1 cellular context compared by ENCODE assay signal in the genomic region with DNA sequence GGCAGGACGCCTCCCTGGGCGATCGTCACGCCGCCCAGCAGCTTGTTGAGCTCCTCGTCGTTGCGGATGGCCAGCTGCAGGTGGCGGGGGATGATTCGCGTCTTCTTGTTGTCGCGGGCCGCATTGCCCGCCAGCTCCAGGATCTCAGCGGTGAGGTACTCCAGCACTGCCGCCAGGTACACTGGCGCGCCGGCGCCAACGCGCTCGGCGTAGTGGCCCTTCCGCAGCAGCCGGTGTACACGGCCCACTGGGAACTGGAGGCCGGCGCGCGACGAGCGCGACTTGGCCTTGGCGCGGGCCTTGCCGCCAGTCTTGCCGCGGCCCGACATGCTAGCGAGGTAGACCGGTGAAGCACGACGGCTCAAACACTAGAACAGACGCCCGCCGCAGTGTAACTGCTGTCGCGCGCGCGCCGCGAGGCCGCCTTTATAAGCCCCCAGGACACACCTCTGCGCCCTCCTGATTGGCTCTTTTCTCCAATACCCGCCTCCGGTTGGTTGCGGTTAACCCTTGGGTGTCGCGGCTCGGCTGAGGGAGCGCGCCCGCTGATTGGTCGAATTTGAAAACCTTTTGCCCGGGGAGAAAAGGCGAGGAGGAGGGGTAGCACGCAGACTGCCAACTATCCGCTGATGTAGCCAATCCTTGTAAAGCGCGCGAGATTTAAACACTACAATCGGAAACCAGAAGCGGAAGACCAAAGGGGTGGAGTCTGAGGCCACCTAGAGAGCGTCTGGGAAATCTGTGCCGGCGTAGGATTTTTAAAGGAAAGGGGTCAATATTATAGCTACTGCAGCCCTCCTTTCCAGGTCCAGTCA.
TF ChIP-seq lines count a peak whose summit lies in the region.

No MANE protein-coding gene starts in this region.

TF ChIP-seq in K562, 482 proteins besides CTCF, POLR2A, EP300 and RAD21 (continued from another document and continues in another):
- TF ChIP-seq, protein P1, sequence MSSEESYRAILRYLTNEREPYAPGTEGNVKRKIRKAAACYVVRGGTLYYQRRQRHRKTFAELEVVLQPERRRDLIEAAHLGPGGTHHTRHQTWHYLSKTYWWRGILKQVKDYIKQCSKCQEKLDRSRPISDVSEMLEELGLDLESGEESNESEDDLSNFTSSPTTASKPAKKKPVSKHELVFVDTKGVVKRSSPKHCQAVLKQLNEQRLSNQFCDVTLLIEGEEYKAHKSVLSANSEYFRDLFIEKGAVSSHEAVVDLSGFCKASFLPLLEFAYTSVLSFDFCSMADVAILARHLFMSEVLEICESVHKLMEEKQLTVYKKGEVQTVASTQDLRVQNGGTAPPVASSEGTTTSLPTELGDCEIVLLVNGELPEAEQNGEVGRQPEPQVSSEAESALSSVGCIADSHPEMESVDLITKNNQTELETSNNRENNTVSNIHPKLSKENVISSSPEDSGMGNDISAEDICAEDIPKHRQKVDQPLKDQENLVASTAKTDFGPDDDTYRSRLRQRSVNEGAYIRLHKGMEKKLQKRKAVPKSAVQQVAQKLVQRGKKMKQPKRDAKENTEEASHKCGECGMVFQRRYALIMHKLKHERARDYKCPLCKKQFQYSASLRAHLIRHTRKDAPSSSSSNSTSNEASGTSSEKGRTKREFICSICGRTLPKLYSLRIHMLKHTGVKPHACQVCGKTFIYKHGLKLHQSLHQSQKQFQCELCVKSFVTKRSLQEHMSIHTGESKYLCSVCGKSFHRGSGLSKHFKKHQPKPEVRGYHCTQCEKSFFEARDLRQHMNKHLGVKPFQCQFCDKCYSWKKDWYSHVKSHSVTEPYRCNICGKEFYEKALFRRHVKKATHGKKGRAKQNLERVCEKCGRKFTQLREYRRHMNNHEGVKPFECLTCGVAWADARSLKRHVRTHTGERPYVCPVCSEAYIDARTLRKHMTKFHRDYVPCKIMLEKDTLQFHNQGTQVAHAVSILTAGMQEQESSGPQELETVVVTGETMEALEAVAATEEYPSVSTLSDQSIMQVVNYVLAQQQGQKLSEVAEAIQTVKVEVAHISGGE (CRISPR knock-in tag; IDR thresholded peaks at IDR 0.05): peak in 1 of 3 experiments; percentile 55; a peak in 1 of 6 replicates
- TF ChIP-seq ZBTB40 (IDR thresholded peaks at IDR 0.05) (0 out of 2 replicates have a peak, but pooled peaks have one; percentile 26), ZBTB40 (CRISPR knock-in tag; IDR thresholded peaks at IDR 0.05) (peak; percentile 68), ZC3H11A (IDR thresholded peaks at IDR 0.05; ENCODE audit: low read depth, low read length) (no peak), PRMT5 (CRISPR knock-in tag; IDR thresholded peaks at IDR 0.05) (peak; percentile 62; the same call in 1 of the 2 replicates), SIRT6 (IDR thresholded peaks at IDR 0.05; ENCODE audit: low read depth, low read length) (peak; percentile 6), ZNF224 (CRISPR knock-in tag; IDR thresholded peaks at IDR 0.05) (no peak; the same call in 1 of the 2 replicates), NFIC (IDR thresholded peaks at IDR 0.05) (peak; percentile 78), NFE2 (IDR thresholded peaks at IDR 0.05; ENCODE audit: low read depth) (no peak), ESRRB (CRISPR knock-in tag; IDR thresholded peaks at IDR 0.05; ENCODE audit: borderline replicate concordance) (peak; percentile 52; the same call in 1 of the 2 replicates), ZNF551 (CRISPR knock-in tag; IDR thresholded peaks at IDR 0.05) (no peak), ZNF165 (CRISPR knock-in tag; IDR thresholded peaks at IDR 0.05; ENCODE audit: borderline replicate concordance) (no peak), ZNF253 (CRISPR knock-in tag; conservative IDR thresholded peaks at IDR 0.05) (no peak; the same call in 1 of the 2 replicates), ZNF830 (CRISPR knock-in tag; IDR thresholded peaks at IDR 0.05) (peak; percentile 95), NBN (IDR thresholded peaks at IDR 0.05; ENCODE audit: low read depth) (peak; percentile 30; the same call in 1 of the 2 replicates), ADNP (tag; IDR thresholded peaks at IDR 0.05) (no peak), NFRKB (IDR thresholded peaks at IDR 0.05; ENCODE audit: low read depth) (peak; percentile 41; the same call in 1 of the 2 replicates), WHSC1 (IDR thresholded peaks at IDR 0.05; ENCODE audit: low read length) (no peak), ZNF717 (CRISPR knock-in tag; IDR thresholded peaks at IDR 0.05) (no peak; the same call in 1 of the 2 replicates), RBM25 (IDR thresholded peaks at IDR 0.05; ENCODE audit: low read depth, low read length, severe bottlenecking) (peak; percentile 88), ERF (CRISPR knock-in tag; IDR thresholded peaks at IDR 0.05) (peak; percentile 82; the same call in 1 of the 2 replicates), HNRNPL (IDR thresholded peaks at IDR 0.05; ENCODE audit: low read depth, low read length) (peak; percentile 96), FOXK2 (conservative IDR thresholded peaks at IDR 0.05 in 1 of 2, IDR thresholded peaks at IDR 0.05 in 1 of 2; ENCODE audit: low read depth in 2 of 2) (peak; percentile 49 to 66; a peak in 2 of 4 replicates), DDX20 (tag; IDR thresholded peaks at IDR 0.05; ENCODE audit: low read depth) (no peak), ZBTB34 (CRISPR knock-in tag; IDR thresholded peaks at IDR 0.05) (no peak), MYC (IDR thresholded peaks at IDR 0.05; ENCODE audit: low read depth, low read length) (peak; percentile 89), MYC (CRISPR knock-in tag; IDR thresholded peaks at IDR 0.05; ENCODE audit: borderline replicate concordance, low read depth) (peak; percentile 93; the same call in 1 of the 2 replicates), HNRNPH1 (optimal IDR thresholded peaks at IDR 0.05; ENCODE audit: low read depth, low read length) (no peak), ZNF316 (IDR thresholded peaks at IDR 0.05) (peak; percentile 89), ZNF184 (CRISPR knock-in tag; IDR thresholded peaks at IDR 0.05) (no peak), TEAD1 (CRISPR knock-in tag; IDR thresholded peaks at IDR 0.05) (peak in 1 of 2 experiments; percentile 78; a peak in 2 of 4 replicates), ZNF707 (CRISPR knock-in tag; conservative IDR thresholded peaks at IDR 0.05) (no peak), ZBTB43 (CRISPR knock-in tag; IDR thresholded peaks at IDR 0.05) (peak; percentile 66; the same call in 1 of the 2 replicates), ZNF77 (CRISPR knock-in tag; IDR thresholded peaks at IDR 0.05) (no peak)
- TF ChIP-seq, protein P2, sequence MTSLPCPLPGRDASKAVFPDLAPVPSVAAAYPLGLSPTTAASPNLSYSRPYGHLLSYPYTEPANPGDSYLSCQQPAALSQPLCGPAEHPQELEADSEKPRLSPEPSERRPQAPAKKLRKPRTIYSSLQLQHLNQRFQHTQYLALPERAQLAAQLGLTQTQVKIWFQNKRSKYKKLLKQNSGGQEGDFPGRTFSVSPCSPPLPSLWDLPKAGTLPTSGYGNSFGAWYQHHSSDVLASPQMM (CRISPR knock-in tag; IDR thresholded peaks at IDR 0.05): no peak
- TF ChIP-seq, protein P3, sequence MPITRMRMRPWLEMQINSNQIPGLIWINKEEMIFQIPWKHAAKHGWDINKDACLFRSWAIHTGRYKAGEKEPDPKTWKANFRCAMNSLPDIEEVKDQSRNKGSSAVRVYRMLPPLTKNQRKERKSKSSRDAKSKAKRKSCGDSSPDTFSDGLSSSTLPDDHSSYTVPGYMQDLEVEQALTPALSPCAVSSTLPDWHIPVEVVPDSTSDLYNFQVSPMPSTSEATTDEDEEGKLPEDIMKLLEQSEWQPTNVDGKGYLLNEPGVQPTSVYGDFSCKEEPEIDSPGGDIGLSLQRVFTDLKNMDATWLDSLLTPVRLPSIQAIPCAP (CRISPR knock-in tag; IDR thresholded peaks at IDR 0.05; ENCODE audit: borderline replicate concordance): no peak; the same call in 1 of the 2 replicates
